In the genomic region with DNA sequence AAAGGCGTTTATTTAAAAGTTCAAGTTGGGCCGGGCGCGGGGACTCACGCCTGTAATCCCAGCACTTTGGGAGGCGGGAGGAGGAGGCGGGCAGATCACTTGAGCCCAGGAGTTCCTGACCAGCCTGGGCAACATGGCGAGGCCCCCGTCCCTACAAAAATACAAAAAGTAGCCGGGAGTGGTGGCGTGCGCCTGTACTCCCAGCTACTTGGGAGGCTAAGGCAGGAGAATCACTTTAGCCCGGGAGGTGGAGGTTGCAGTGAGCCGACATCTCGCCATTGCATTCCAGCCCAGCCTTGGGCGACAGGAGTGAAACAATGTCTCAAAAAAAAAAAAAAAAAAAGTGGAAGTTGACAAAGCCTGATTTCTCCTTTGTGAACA, we compare ENCODE assay signal across 9 cellular contexts. TPM values are rescaled to one million over a fixed set of nuclear protein-coding genes. Genes with fewer than 3 reads are reported as not detected.
DNase-seq lines count a peak whose midpoint lies in the region; ATAC-seq and TF ChIP-seq lines count a peak whose summit lies in the region.
"Had no signal": no experiment of that assay in that cellular context is flagged by ENCODE, and none has a peak within 500 bp of the region (broad histone marks: within the 10 kb centered on the region; RNA-seq: fewer than 3 reads in every experiment).

No MANE protein-coding gene starts in this region.

- H3K4me1 Mint-ChIP-seq in activated naive CD8-positive, alpha-beta T cell treated with anti-CD3 and anti-CD28 coated beads, Interleukin-2, amount 10 ng/mL, durations not matched to agents 7 days and 5 days, result peaks cover 12% of the 10 kb centered on the region

- TF ChIP-seq CTCF in AG09309 (IDR thresholded peaks at IDR 0.05; ENCODE audit: control insufficient read depth, insufficient read depth, low read depth, low read length, missing control alignments), result no peak
- TF ChIP-seq CTCF in kidney epithelial cell (IDR thresholded peaks at IDR 0.05; ENCODE audit: insufficient read depth, low read length, poor library complexity, severe bottlenecking), result no peak
- TF ChIP-seq CTCF in suprapubic skin (IDR thresholded peaks at IDR 0.05), result no peak
- no peak for TF ChIP-seq CTCF in GM10266 (IDR thresholded peaks at IDR 0.05; ENCODE audit: control insufficient read depth, insufficient read depth, low read depth, missing control alignments)

- TF ChIP-seq EP300 in suprapubic skin (IDR thresholded peaks at IDR 0.05), result no peak

- H3K36me3 Mint-ChIP-seq in activated naive CD8-positive, alpha-beta T cell treated with anti-CD3 and anti-CD28 coated beads, Interleukin-2, amount 10 ng/mL, durations not matched to agents 7 days and 5 days, result peaks cover 11% of the 10 kb centered on the region

- no peaks in the 10 kb centered on the region for H3K27me3 Mint-ChIP-seq in activated naive CD8-positive, alpha-beta T cell treated with anti-CD3 and anti-CD28 coated beads, Interleukin-2, amount 10 ng/mL, durations not matched to agents 7 days and 5 days

- H3K27ac Mint-ChIP-seq in activated naive CD8-positive, alpha-beta T cell treated with anti-CD3 and anti-CD28 coated beads, Interleukin-2, amount 10 ng/mL, durations not matched to agents 7 days and 5 days, result peak overlapping the region; percentile 69

- peak overlapping the region; percentile 86 for H3K27ac ChIP-seq in suprapubic skin

- no peak for DNase-seq in AG09309 (ENCODE audit: low read depth)
- DNase-seq in HAP-1 (ENCODE audit: low spot score in 2 of 2), result peak in 1 of 2 experiments; percentile 48
- DNase-seq in activated naive CD8-positive, alpha-beta T cell treated with anti-CD3 and anti-CD28 coated beads, Interleukin-2, amount 10 ng/mL, durations not matched to agents 7 days and 5 days, result no peak
- no peak for DNase-seq in kidney epithelial cell (ENCODE audit: low read depth)
- DNase-seq in suprapubic skin (ENCODE audit: low spot score in 2 of 2), result peak; percentile 62 to 78
- DNase-seq in pons (ENCODE audit: low spot score), result no peak
- DNase-seq in GM10266 (ENCODE audit: extremely low spot score), result no peak
- no peak for DNase-seq in cerebellar nuclear complex (lab: John Stamatoyannopoulos, UW)

- TF ChIP-seq POLR2A in suprapubic skin (IDR thresholded peaks at IDR 0.05), result no peak

- no peaks in the 10 kb centered on the region for H3K9me3 ChIP-seq in HAP-1
- no peaks in the 10 kb centered on the region for H3K9me3 ChIP-seq in suprapubic skin

- in situ Hi-C loops in HAP-1 (cut with MboI; ENCODE audit: low sequenced_read_pairs), result no loop called here

- 38% methylated on average over 16 of the region's 16 CpGs for WGBS in suprapubic skin

- peak overlapping the region; percentile 89 for H3K4me3 Mint-ChIP-seq in activated naive CD8-positive, alpha-beta T cell treated with anti-CD3 and anti-CD28 coated beads, Interleukin-2, amount 10 ng/mL, durations not matched to agents 7 days and 5 days

- no peak for ATAC-seq in activated naive CD8-positive, alpha-beta T cell treated with anti-CD3 and anti-CD28 coated beads, Interleukin-2, amount 10 ng/mL, durations not matched to agents 7 days and 5 days (ENCODE audit: low read depth)

- H3K36me3 ChIP-seq in HAP-1 (replicated peaks), result peaks cover 26% of the 10 kb centered on the region
- H3K36me3 ChIP-seq in kidney epithelial cell (ENCODE audit: control insufficient read depth, insufficient read depth, low read length), result no peaks in the 10 kb centered on the region
- peaks cover 6% of the 10 kb centered on the region for H3K36me3 ChIP-seq in suprapubic skin

- no peaks in the 10 kb centered on the region for H3K27me3 ChIP-seq in HAP-1 (ENCODE audit: low read depth)
- no peaks in the 10 kb centered on the region for H3K27me3 ChIP-seq in kidney epithelial cell (ENCODE audit: control insufficient read depth, insufficient read depth, low read length)
- H3K27me3 ChIP-seq in suprapubic skin, result no peaks in the 10 kb centered on the region

- H3K9me3 Mint-ChIP-seq in activated naive CD8-positive, alpha-beta T cell treated with anti-CD3 and anti-CD28 coated beads, Interleukin-2, amount 10 ng/mL, durations not matched to agents 7 days and 5 days, result no peaks in the 10 kb centered on the region

- POLR2A ChIA-PET in activated naive CD8-positive, alpha-beta T cell treated with anti-CD3 and anti-CD28 coated beads, Interleukin-2, amount 10 ng/mL, durations not matched to agents 7 days and 5 days (lab: Charles Lee), result interaction anchor here (0.6 to 4.2 kb wide), 9 partner anchors 11 to 283 kb away, joined by 3 to 49 read pairs (median 4); partner anchors contain the start of genes CELF1, FAM180B, KBTBD4 and NDUFS3

- H3K4me3 ChIP-seq in AG09309 (ENCODE audit: control insufficient read depth, low read depth, low read length) (peak overlapping the region; percentile 64), HAP-1 (peak overlapping the region; percentile 78), kidney epithelial cell (ENCODE audit: low read depth, low read length) (peak overlapping the region; percentile 75), suprapubic skin (peak overlapping the region; percentile 86)

- peaks cover 13% of the 10 kb centered on the region for H3K4me1 ChIP-seq in HAP-1
- peaks cover 22% of the 10 kb centered on the region for H3K4me1 ChIP-seq in suprapubic skin

RNA-seq across cellular contexts. Expression of gene PTPMT1, which starts 0.8 kb away (rescaled TPM):
- 10 to 100 TPM; 37.9 to 39.3 TPM for total RNA-seq in activated naive CD8-positive, alpha-beta T cell treated with anti-CD3 and anti-CD28 coated beads, Interleukin-2, amount 10 ng/mL, durations not matched to agents 7 days and 5 days
- total RNA-seq in kidney epithelial cell (141 and 166 TPM in 2 replicates), suprapubic skin (10 to 100 TPM; 63.2 to 81.4 (median 71.6) TPM)

RNA-seq across cellular contexts. Expression of gene KBTBD4, which starts 12.6 kb away (rescaled TPM):
- total RNA-seq in activated naive CD8-positive, alpha-beta T cell treated with anti-CD3 and anti-CD28 coated beads, Interleukin-2, amount 10 ng/mL, durations not matched to agents 7 days and 5 days, result 10 to 100 TPM; 18.8 to 19.0 TPM
- total RNA-seq in kidney epithelial cell, result 19.6 and 21.5 TPM in 2 replicates
- total RNA-seq in suprapubic skin, result 10 to 100 TPM; 18.4 to 32.2 (median 21.2) TPM

RNA-seq across cellular contexts. Expression of gene NDUFS3, which starts 12.7 kb away (rescaled TPM):
- 100 to 1,000 TPM; 105 to 108 TPM for total RNA-seq in activated naive CD8-positive, alpha-beta T cell treated with anti-CD3 and anti-CD28 coated beads, Interleukin-2, amount 10 ng/mL, durations not matched to agents 7 days and 5 days
- total RNA-seq in kidney epithelial cell, result 71.3 and 84.5 TPM in 2 replicates
- 10 to 100 TPM; 41.3 to 79.5 (median 62.5) TPM for total RNA-seq in suprapubic skin

RNA-seq across cellular contexts. Expression of gene CELF1, which starts 13.2 kb away (rescaled TPM):
- 100 to 1,000 TPM; 102 to 113 TPM for total RNA-seq in activated naive CD8-positive, alpha-beta T cell treated with anti-CD3 and anti-CD28 coated beads, Interleukin-2, amount 10 ng/mL, durations not matched to agents 7 days and 5 days
- total RNA-seq in kidney epithelial cell (76.3 and 90.6 TPM in 2 replicates), suprapubic skin (100 to 1,000 TPM in 2 of 4 donors, 10 to 100 TPM in 2; 90.3 to 210 (median 101) TPM)

RNA-seq across cellular contexts. Expression of gene FAM180B, which starts 20.3 kb away (rescaled TPM):
- total RNA-seq in activated naive CD8-positive, alpha-beta T cell treated with anti-CD3 and anti-CD28 coated beads, Interleukin-2, amount 10 ng/mL, durations not matched to agents 7 days and 5 days, result not detected
- not detected in 2 replicates for total RNA-seq in kidney epithelial cell
- 1 to 10 TPM in 2 of 4 donors, under 1 TPM in 1, not detected in 1; 0.72 to 2.3 (median 1.7) TPM for total RNA-seq in suprapubic skin
- total RNA-seq: lung microvascular endothelial cell had no signal

Comparison
In these comparisons a context has a peak if more than half of its experiments do, and no peak if none do; other contexts are left out.
1. DNase-seq: peak in suprapubic skin (2 of 2); none in AG09309 (single experiment), activated naive CD8-positive, alpha-beta T cell treated with anti-CD3 and anti-CD28 coated beads, Interleukin-2, amount 10 ng/mL, durations not matched to agents 7 days and 5 days (single experiment), kidney epithelial cell (single experiment), pons (single experiment), GM10266 (single experiment) and cerebellar nuclear complex (0 of 2).
2. Peak in every context shown above with its lines, with median percentiles within 50 percentile points of each other: H3K4me3 ChIP-seq.